In genomic region chr9:114267-115117, GRCh38 we compare ENCODE assay signal across 8 cellular contexts. TPM values are rescaled to one million over a fixed set of nuclear protein-coding genes. Genes with fewer than 3 reads are reported as not detected.
DNase-seq lines count a peak whose midpoint lies in the region; ATAC-seq, FAIRE-seq and TF ChIP-seq lines count a peak whose summit lies in the region.
"Not testable (repeated sequence)": the region's sequence is repeated elsewhere in the genome, so short reads cannot be mapped to it uniquely, and the experiment has no call there.

No MANE protein-coding gene starts in this region.

- peak overlapping the region; percentile 84 for H3K27ac Mint-ChIP-seq in activated T-cell treated with anti-CD3 and anti-CD28 coated beads, Interleukin-2, amount 50 U/mL, for 72 hours
- not testable (repeated sequence) for H3K27ac Mint-ChIP-seq in endothelial cell (ENCODE audit: unreplicated experiment)

- not testable (repeated sequence) for H3K27me3 ChIP-seq in ovary
- peaks cover 72% of the 10 kb centered on the region for H3K27me3 ChIP-seq in transverse colon

- peaks cover 20% of the 10 kb centered on the region for H3K4me1 Mint-ChIP-seq in activated T-cell treated with anti-CD3 and anti-CD28 coated beads, Interleukin-2, amount 50 U/mL, for 72 hours (ENCODE audit: low read depth)
- peaks cover 13% of the 10 kb centered on the region for H3K4me1 Mint-ChIP-seq in endothelial cell (ENCODE audit: unreplicated experiment)

- peak overlapping the region; percentile 31; the same call in 1 of the 2 replicates for H3K27ac ChIP-seq in HEK293 (ENCODE audit: extremely low read depth, low read depth, low read length)
- not testable (repeated sequence) for H3K27ac ChIP-seq in kidney (ENCODE audit: low read depth in 2 of 2, low read length in 2 of 2); ovary; transverse colon

- H3K27me3 Mint-ChIP-seq in activated T-cell treated with anti-CD3 and anti-CD28 coated beads, Interleukin-2, amount 50 U/mL, for 72 hours (ENCODE audit: low read depth): peaks cover 46% of the 10 kb centered on the region
- H3K27me3 Mint-ChIP-seq in endothelial cell (ENCODE audit: unreplicated experiment): peaks cover 16% of the 10 kb centered on the region

- TF ChIP-seq CTCF in HEK293 (tag by site-specific recombination; IDR thresholded peaks at IDR 0.05); endothelial cell (IDR thresholded peaks at IDR 0.05; ENCODE audit: unreplicated experiment); kidney (IDR thresholded peaks at IDR 0.05; ENCODE audit: borderline replicate concordance, extremely low read depth, insufficient read depth); ovary (IDR thresholded peaks at IDR 0.05); transverse colon (IDR thresholded peaks at IDR 0.05): not testable (repeated sequence)

- not testable (repeated sequence) for H3K36me3 ChIP-seq in HEK293 (ENCODE audit: control insufficient read depth in 2 of 2, insufficient read depth in 1 of 2, low read length in 2 of 2); kidney (ENCODE audit: control insufficient read depth in 1 of 2, insufficient read depth in 2 of 2, low read length in 2 of 2); ovary; transverse colon

- H3K9me3 ChIP-seq in HEK293 (ENCODE audit: control insufficient read depth, insufficient read depth, low read depth, low read length); kidney (ENCODE audit: control insufficient read depth in 1 of 2, low read length in 2 of 2); ovary; transverse colon: not testable (repeated sequence)

- intact Hi-C loops in kidney (cut with DNase I); ovary (cut with DNase I); transverse colon (cut with DNase I; ENCODE audit: low total_unique reads): not testable (repeated sequence)

- peak overlapping the region; percentile 47 for H3K4me3 ChIP-seq in HEK293 (ENCODE audit: low read depth, low read length)
- H3K4me3 ChIP-seq in kidney (ENCODE audit: low read length in 2 of 2): peak overlapping the region in 1 of 2 donors; percentile 29
- peak overlapping the region; percentile 32 for H3K4me3 ChIP-seq in ovary
- H3K4me3 ChIP-seq in transverse colon: peak overlapping the region in 3 of 4 donors; percentile 13 to 56 (median 33)

- ATAC-seq in activated T-cell treated with anti-CD3 and anti-CD28 coated beads, Interleukin-2, amount 50 U/mL, for 72 hours (replicated peaks in 1 of 2): peak; percentile 29 to 34

- not testable (repeated sequence) for FAIRE-seq in kidney (lab: Jason Lieb, UNC)

- H3K9me3 Mint-ChIP-seq in activated T-cell treated with anti-CD3 and anti-CD28 coated beads, Interleukin-2, amount 50 U/mL, for 72 hours; endothelial cell (ENCODE audit: unreplicated experiment): not testable (repeated sequence)

- not testable (repeated sequence) for H3K4me1 ChIP-seq in HEK293 (ENCODE audit: control insufficient read depth, insufficient read depth, low read length); kidney (ENCODE audit: control insufficient read depth in 1 of 2, insufficient read depth in 1 of 2, low read depth in 1 of 2, low read length in 2 of 2); ovary (ENCODE audit: insufficient read depth)
- peaks cover 6 to 30% (median 17%) of the 10 kb centered on the region in 4 donors for H3K4me1 ChIP-seq in transverse colon

- H3K36me3 Mint-ChIP-seq in activated T-cell treated with anti-CD3 and anti-CD28 coated beads, Interleukin-2, amount 50 U/mL, for 72 hours (ENCODE audit: insufficient read depth in 2 of 2); endothelial cell (ENCODE audit: low read depth, unreplicated experiment): not testable (repeated sequence)

- not testable (repeated sequence) for TF ChIP-seq POLR2A in ovary (IDR thresholded peaks at IDR 0.05); transverse colon (IDR thresholded peaks at IDR 0.05)

- CTCF ChIA-PET in HEK293 (lab: Yijun Ruan, JAX): not testable (repeated sequence)

- POLR2A ChIA-PET in HEK293 (lab: Yijun Ruan, JAX): not testable (repeated sequence)

- DNase-seq in ELR (ENCODE audit: low read depth) (peak; percentile 13), NCI-H2171 treated with DMSO at 0.1 percent for 48 hours (lab: John Stamatoyannopoulos, UW) (peak; percentile 45), endothelial cell (ENCODE audit: low spot score) (peak; percentile 14), kidney (peak; percentile 71), ovary (peak in 2 of 5 donors; percentile 25 to 38)
- peak; percentile 5 to 8 for DNase-seq in activated T-cell treated with anti-CD3 and anti-CD28 coated beads, Interleukin-2, amount 50 U/mL, for 72 hours
- not testable (repeated sequence) for DNase-seq in transverse colon

- in situ Hi-C loops in transverse colon (cut with MboI; ENCODE audit: low pct_ligation_motif_present in 1 of 4, low pct_unique_long_range_greater_than_20kb in 1 of 4, low sequenced_read_pairs in 3 of 4): not testable (repeated sequence)

- TF ChIP-seq EP300 in ovary (IDR thresholded peaks at IDR 0.05); transverse colon (IDR thresholded peaks at IDR 0.05; ENCODE audit: low read depth): not testable (repeated sequence)

- 2 to 6% (median 3%) methylated on average over 42 to 72 of the region's 73 CpGs for WGBS in ovary, 3 donors
- WGBS in transverse colon (ENCODE audit: low coverage in 1 of 2), 2 donors: 6% methylated on average over 31 of the region's 73 CpGs; no CpG with 5 or more reads in 1 of the 2 donors

- not testable (repeated sequence) for H3K9ac ChIP-seq in kidney (ENCODE audit: low read length in 2 of 2)

- peak overlapping the region; percentile 67 to 93 for H3K4me3 Mint-ChIP-seq in activated T-cell treated with anti-CD3 and anti-CD28 coated beads, Interleukin-2, amount 50 U/mL, for 72 hours
- not testable (repeated sequence) for H3K4me3 Mint-ChIP-seq in endothelial cell (ENCODE audit: unreplicated experiment)

TF ChIP-seq in HEK293, 187 proteins besides CTCF, POLR2A, EP300 and RAD21:
- TF ChIP-seq ZNF335 (tag by site-specific recombination; conservative IDR thresholded peaks at IDR 0.05): peak; percentile 38; the same call in 1 of the 2 replicates
- 0 out of 2 replicates have a peak, but pooled peaks have one; percentile 9 for TF ChIP-seq SCRT2 (tag by site-specific recombination; IDR thresholded peaks at IDR 0.05)
TF ChIP-seq in HEK293: peak in this region for 2; not testable (repeated sequence) for 185.

RNA-seq across cellular contexts. Expression of gene FOXD4, which starts 3.7 kb away (rescaled TPM):
- total RNA-seq in activated T-cell treated with anti-CD3 and anti-CD28 coated beads, Interleukin-2, amount 50 U/mL, for 72 hours: under 1 TPM in 1 of 2 donors, not detected in 1; 0.38 TPM
- total RNA-seq in endothelial cell (ENCODE audit: unreplicated experiment) (0.49 TPM), kidney (0.60 TPM), ovary (under 1 TPM; 0.12 to 0.46 (median 0.23) TPM), transverse colon (under 1 TPM in 2 of 4 donors, not detected in 2; 0.27 to 0.32 TPM)
- polyA plus RNA-seq in kidney (ENCODE audit: insufficient read depth, low read depth, low replicate concordance) (0.43 TPM), ovary (under 1 TPM; 0.08 to 0.12 TPM)
